1 cellular context compared by ENCODE assay signal in genomic region chr5:32710859-32711692, GRCh38.
A peak's percentile ranks its signal among the peaks of the same experiment; 100 is the strongest.
TF ChIP-seq lines count a peak whose summit lies in the region.

Gene NPR3, plus strand, starts transcription at chr5:32711321. Its CDS starts 456 bp downstream, at chr5:32711777.

TF ChIP-seq in H1, 55 proteins besides CTCF, POLR2A, EP300 and RAD21:
- TF ChIP-seq SIN3A (conservative IDR thresholded peaks at IDR 0.05 in 1 of 2, IDR thresholded peaks at IDR 0.05 in 1 of 2; ENCODE audit: low read depth in 1 of 2, low read length in 2 of 2) = no peak; a peak in 1 of 4 replicates
- peak; percentile 22; the same call in 1 of the 2 replicates for TF ChIP-seq MAX (IDR thresholded peaks at IDR 0.05)
TF ChIP-seq in H1: peak in this region for 1.
